Comparison of ENCODE assay signal across 8 cellular contexts in genomic region chrX:21972721-21973120, GRCh38. TPM values are rescaled to one million over a fixed set of nuclear protein-coding genes. Genes with fewer than 3 reads are reported as not detected.
DNase-seq lines count a peak whose midpoint lies in the region; ATAC-seq and TF ChIP-seq lines count a peak whose summit lies in the region.

No MANE protein-coding gene starts in this region.

- H3K4me3 Mint-ChIP-seq in progenitor cell of endocrine pancreas (ENCODE audit: low read depth) = no peak overlapping the region

- H3K4me3 ChIP-seq in brain microvascular endothelial cell (ENCODE audit: low read depth, low read length) (no peak overlapping the region), ovary (no peak overlapping the region)

- TF ChIP-seq POLR2A in ovary (IDR thresholded peaks at IDR 0.05) = no peak

- peaks cover 43% of the 10 kb centered on the region for H3K4me1 Mint-ChIP-seq in progenitor cell of endocrine pancreas (ENCODE audit: low read depth)

- no peaks in the 10 kb centered on the region for H3K4me1 ChIP-seq in ovary (ENCODE audit: insufficient read depth)

- H3K36me3 ChIP-seq in brain microvascular endothelial cell (replicated peaks) = peaks cover 12% of the 10 kb centered on the region
- no peaks in the 10 kb centered on the region for H3K36me3 ChIP-seq in ovary

- intact Hi-C loops in ovary (cut with DNase I) = no loop called here

- no peak for TF ChIP-seq EP300 in ovary (IDR thresholded peaks at IDR 0.05)

- H3K9me3 Mint-ChIP-seq in progenitor cell of endocrine pancreas (ENCODE audit: low read depth) = no peaks in the 10 kb centered on the region

- in situ Hi-C loops in brain microvascular endothelial cell (cut with HindIII; ENCODE audit: low pct_ligation_motif_present, low sequenced_read_pairs) = no loop called here

- H3K9me3 ChIP-seq in ovary = no peaks in the 10 kb centered on the region

- WGBS in ovary, 3 donors = 77 to 84% (median 81%) methylated on average over 7 of the region's 7 CpGs

- DNase-seq in ELF-1 (ENCODE audit: low read depth, low spot score) = peak; percentile 61
- DNase-seq in RKO (ENCODE audit: low spot score) = peak; percentile 21
- DNase-seq in brain microvascular endothelial cell = peak; percentile 80
- no peak for DNase-seq in progenitor cell of endocrine pancreas (ENCODE audit: low spot score, unreplicated experiment)
- DNase-seq in ovary = no peak
- DNase-seq in DMS114 treated with DMSO at 0.1 percent for 48 hours (lab: John Stamatoyannopoulos, UW; ENCODE audit: unreplicated experiment) = no peak
- no peak for DNase-seq in midbrain (lab: John Stamatoyannopoulos, UW)

- no peaks in the 10 kb centered on the region for H3K27me3 ChIP-seq in brain microvascular endothelial cell (replicated peaks)
- H3K27me3 ChIP-seq in ovary = no peaks in the 10 kb centered on the region

- H3K27me3 Mint-ChIP-seq in progenitor cell of endocrine pancreas = no peaks in the 10 kb centered on the region

- H3K27ac ChIP-seq in brain microvascular endothelial cell = peak overlapping the region; percentile 72
- no peak overlapping the region for H3K27ac ChIP-seq in ovary

- peak overlapping the region; percentile 33 for H3K27ac Mint-ChIP-seq in progenitor cell of endocrine pancreas

- TF ChIP-seq CTCF in brain microvascular endothelial cell (IDR thresholded peaks at IDR 0.05; ENCODE audit: low read depth, low read length, missing control alignments) = peak; percentile 36
- TF ChIP-seq CTCF in progenitor cell of endocrine pancreas (IDR thresholded peaks at IDR 0.05; ENCODE audit: unreplicated experiment) = peak; percentile 10
- TF ChIP-seq CTCF in ovary (IDR thresholded peaks at IDR 0.05) = no peak

- ATAC-seq in HG02938 (IDR thresholded peaks at IDR 0.05; ENCODE audit: unreplicated experiment) = no peak

- peaks cover 42% of the 10 kb centered on the region for H3K36me3 Mint-ChIP-seq in progenitor cell of endocrine pancreas (ENCODE audit: insufficient read depth)

RNA-seq across cellular contexts. Expression of gene SMS, which starts 32.2 kb away (rescaled TPM):
- 280 and 288 TPM in 2 replicates for total RNA-seq in progenitor cell of endocrine pancreas
- total RNA-seq in ovary = 100 to 1,000 TPM in 2 of 7 donors, 10 to 100 TPM in 5; 52.8 to 123 (median 76.4) TPM
- 100 to 1,000 TPM; 147 to 204 TPM for polyA plus RNA-seq in ovary

RNA-seq across cellular contexts. Expression of gene PHEX, which starts 59.4 kb away (rescaled TPM):
- total RNA-seq in progenitor cell of endocrine pancreas = 0.48 and 0.71 TPM in 2 replicates
- 1 to 10 TPM in 3 of 7 donors, under 1 TPM in 4; 0.46 to 4.4 (median 0.94) TPM for total RNA-seq in ovary
- polyA plus RNA-seq in ovary = 10 to 100 TPM in 1 of 2 donors, 1 to 10 TPM in 1; 5.9 to 18.9 TPM

Comparison
In these comparisons a context has a peak if more than half of its experiments do, and no peak if none do; other contexts are left out.
1. DNase-seq: peak in ELF-1 (single experiment), RKO (single experiment) and brain microvascular endothelial cell (single experiment); none in progenitor cell of endocrine pancreas (single experiment), ovary (0 of 5), DMS114 treated with DMSO at 0.1 percent for 48 hours (single experiment) and midbrain (single experiment).
2. CTCF ChIP-seq: peak in brain microvascular endothelial cell (single experiment) and progenitor cell of endocrine pancreas (single experiment); none in ovary (0 of 3).